ENCODE assay signal across 8 cellular contexts in the genomic region with DNA sequence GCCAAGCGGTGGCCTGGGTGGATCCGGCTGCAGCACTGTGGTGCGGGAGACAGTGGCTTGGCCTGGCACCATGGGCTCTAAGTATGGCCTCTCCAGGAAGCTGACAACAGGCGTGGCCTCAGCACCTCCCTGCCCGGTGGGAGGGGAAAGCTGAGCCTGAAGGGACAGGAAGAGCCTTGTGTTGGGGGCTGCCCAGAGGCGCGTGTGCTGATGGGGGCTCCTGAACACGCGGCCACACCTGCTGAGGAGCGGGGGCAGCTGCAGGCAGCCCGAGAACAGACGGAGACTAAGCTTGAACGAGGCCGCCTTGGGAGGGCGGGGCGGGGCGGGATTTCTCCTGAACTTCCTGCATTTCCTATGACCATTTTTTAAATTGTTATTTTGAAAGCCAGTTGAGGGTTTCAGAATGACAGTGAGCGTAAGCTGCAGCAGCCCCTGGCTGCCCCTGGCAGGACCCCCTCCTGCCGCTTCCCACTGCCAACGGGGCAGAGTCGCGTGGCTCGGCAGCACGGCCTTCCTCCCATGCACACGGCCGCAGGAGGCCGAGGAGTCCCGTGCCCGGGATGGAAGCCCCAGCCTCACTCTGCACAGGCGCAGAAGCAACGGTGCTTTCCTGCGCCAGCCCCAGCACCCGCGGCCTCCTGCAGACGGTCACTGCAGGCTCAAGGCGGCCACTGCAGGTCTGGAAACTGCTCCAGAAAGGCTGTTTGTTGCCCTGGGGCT. TPM values are rescaled to one million over a fixed set of nuclear protein-coding genes. Genes with fewer than 3 reads are reported as not detected.
DNase-seq lines count a peak whose midpoint lies in the region; ATAC-seq, FAIRE-seq and TF ChIP-seq lines count a peak whose summit lies in the region.

No MANE protein-coding gene starts in this region.

- peak overlapping the region in 3 of 6 donors; percentile 31 to 87 (median 82) for H3K27ac Mint-ChIP-seq in naive B cell

- H3K4me1 Mint-ChIP-seq in naive B cell = peaks cover 22 to 40% (median 35%) of the 10 kb centered on the region in 3 donors

- H3K4me3 Mint-ChIP-seq in naive B cell = peak overlapping the region; percentile 74 to 90 (median 84)

- no peaks in the 10 kb centered on the region for H3K9me3 Mint-ChIP-seq in naive B cell

- no peak for FAIRE-seq in GM12891 (lab: Jason Lieb, UNC)

- DNase-seq in GM12891 (ENCODE audit: insufficient read length, low spot score) = peak; percentile 75
- DNase-seq in activated naive CD4-positive, alpha-beta T cell treated with anti-CD3 and anti-CD28 coated beads, Interleukin-2, amount 50 U/mL, for 16 hours = peak; percentile 46
- DNase-seq in naive B cell = peak; percentile 14
- no peak for DNase-seq in erythroblast (lab: John Stamatoyannopoulos, UW)

- no peaks in the 10 kb centered on the region for H3K36me3 Mint-ChIP-seq in naive B cell

- H3K27me3 Mint-ChIP-seq in naive B cell = no peaks in the 10 kb centered on the region

- ATAC-seq in HG02884 (IDR thresholded peaks at IDR 0.05; ENCODE audit: unreplicated experiment) = peak; percentile 73
- peak in 1 of 2 donors; percentile 62 for ATAC-seq in naive B cell (ENCODE audit: low read depth in 2 of 2)
- ATAC-seq in GM18498 (IDR thresholded peaks at IDR 0.05; ENCODE audit: unreplicated experiment) = no peak
- no peak for ATAC-seq in GM21528 (IDR thresholded peaks at IDR 0.05; ENCODE audit: low FRiP score, unreplicated experiment)
- ATAC-seq in GM18868 (IDR thresholded peaks at IDR 0.05; ENCODE audit: unreplicated experiment) = no peak

- TF ChIP-seq POLR2A in GM12891 (IDR thresholded peaks at IDR 0.05; ENCODE audit: low read depth, low read length) (no peak), erythroblast (IDR thresholded peaks at IDR 0.05; ENCODE audit: low read length) (no peak)

TF ChIP-seq in GM12891, 5 proteins besides CTCF, POLR2A, EP300 and RAD21:
- TF ChIP-seq TAF1 (IDR thresholded peaks at IDR 0.05; ENCODE audit: low read depth, low read length) (no peak), POU2F2 (IDR thresholded peaks at IDR 0.05; ENCODE audit: low read depth, low read length) (no peak), SPI1 (IDR thresholded peaks at IDR 0.05; ENCODE audit: low read depth, low read length) (no peak), PAX5 (IDR thresholded peaks at IDR 0.05; ENCODE audit: insufficient read depth, low read length, severe bottlenecking) (no peak), POLR2AphosphoS5 (IDR thresholded peaks at IDR 0.05; ENCODE audit: low read depth, low read length) (no peak)

RNA-seq across cellular contexts. Expression of gene DPYSL4, which starts 43.2 kb away (rescaled TPM):
- 0.98 TPM for polyA plus RNA-seq in GM12891 (2012; ENCODE audit: low read depth, missing spikeins)
- not detected for polyA plus RNA-seq in naive B cell (ENCODE audit: low read depth in 6 of 6)

Comparison
In these comparisons a context has a peak if more than half of its experiments do, and no peak if none do; other contexts are left out.
1. DNase-seq: peak in GM12891 (single experiment), activated naive CD4-positive, alpha-beta T cell treated with anti-CD3 and anti-CD28 coated beads, Interleukin-2, amount 50 U/mL, for 16 hours (single experiment) and naive B cell (single experiment); none in erythroblast (0 of 2).